Comparison of ENCODE assay signal across 8 cellular contexts in genomic region chr1:150234647-150235435, GRCh38. TPM values are rescaled to one million over a fixed set of nuclear protein-coding genes. Genes with fewer than 3 reads are reported as not detected.
DNase-seq lines count a peak whose midpoint lies in the region; ATAC-seq and TF ChIP-seq lines count a peak whose summit lies in the region.

No MANE protein-coding gene starts in this region.

- H3K36me3 ChIP-seq in right atrium auricular region, result peaks cover 1% of the 10 kb centered on the region
- H3K36me3 ChIP-seq in rectal smooth muscle tissue (ENCODE audit: control insufficient read depth, insufficient read depth, low read length), result no peaks in the 10 kb centered on the region
- no peaks in the 10 kb centered on the region for H3K36me3 ChIP-seq in vagina

- H3K9ac ChIP-seq in rectal smooth muscle tissue (ENCODE audit: low read length), result peak overlapping the region; percentile 74

- peak; percentile 87 for DNase-seq in ELR (ENCODE audit: low read depth)
- no peak for DNase-seq in LNCaP clone FGC (ENCODE audit: low read depth)
- peak; percentile 78 for DNase-seq in T follicular helper cell (ENCODE audit: low read depth)
- DNase-seq in right atrium auricular region (ENCODE audit: low spot score), result peak; percentile 86
- DNase-seq in vagina (ENCODE audit: extremely low spot score in 2 of 2), result peak in 1 of 2 donors; percentile 93

- TF ChIP-seq CTCF in LNCaP clone FGC (IDR thresholded peaks at IDR 0.05; ENCODE audit: control insufficient read depth, extremely low read depth, insufficient read depth), result no peak
- no peak for TF ChIP-seq CTCF in right atrium auricular region (IDR thresholded peaks at IDR 0.05)
- TF ChIP-seq CTCF in vagina (IDR thresholded peaks at IDR 0.05), result no peak

- H3K27me3 ChIP-seq in right atrium auricular region (no peaks in the 10 kb centered on the region), rectal smooth muscle tissue (ENCODE audit: control insufficient read depth, insufficient read depth, low read length) (no peaks in the 10 kb centered on the region), vagina (no peaks in the 10 kb centered on the region)

- H3K4me1 ChIP-seq in right atrium auricular region, result peaks cover 0 to 16% of the 10 kb centered on the region in 2 donors
- H3K4me1 ChIP-seq in rectal smooth muscle tissue (ENCODE audit: control insufficient read depth, insufficient read depth, low read length), result no peaks in the 10 kb centered on the region
- peaks cover 18% of the 10 kb centered on the region for H3K4me1 ChIP-seq in vagina

- H3K9me3 ChIP-seq in right atrium auricular region, result no peaks in the 10 kb centered on the region
- no peaks in the 10 kb centered on the region for H3K9me3 ChIP-seq in vagina

- intact Hi-C loops in vagina (cut with DNase I), result no loop called here

- 0 to 1% (median 0%) methylated on average over 83 to 88 of the region's 88 CpGs for WGBS in adipose tissue, 3 donors

- H3K27ac ChIP-seq in adipose tissue (ENCODE audit: low read depth, low read length) (peak overlapping the region; percentile 88), right atrium auricular region (peak overlapping the region; percentile 95 to 96), rectal smooth muscle tissue (ENCODE audit: low read depth, low read length) (peak overlapping the region; percentile 93), vagina (peak overlapping the region; percentile 99)

- H3K4me3 ChIP-seq in LNCaP clone FGC (ENCODE audit: low read depth, low read length) (peak overlapping the region; percentile 77), right atrium auricular region (peak overlapping the region; percentile 84 to 88), rectal smooth muscle tissue (ENCODE audit: low read length) (peak overlapping the region; percentile 76), vagina (peak overlapping the region; percentile 71 to 93)

- peak; percentile 52 for ATAC-seq in GM21825 (IDR thresholded peaks at IDR 0.05; ENCODE audit: unreplicated experiment)

- peak in 1 of 2 donors; percentile 51 for TF ChIP-seq POLR2A in vagina (IDR thresholded peaks at IDR 0.05)

RNA-seq across cellular contexts. Expression of gene ANP32E, which starts 1.1 kb away (rescaled TPM):
- 10 to 100 TPM in 2 of 3 donors, 1 to 10 TPM in 1; 6.0 to 33.2 (median 12.9) TPM for polyA plus RNA-seq in adipose tissue
- 10 to 100 TPM; 19.0 to 24.5 TPM for total RNA-seq in right atrium auricular region
- total RNA-seq in vagina, result 16.7 TPM

RNA-seq across cellular contexts. Expression of gene CA14, which starts 22.7 kb away (rescaled TPM):
- under 1 TPM in 1 of 3 donors, not detected in 2; 0.03 TPM for polyA plus RNA-seq in adipose tissue
- total RNA-seq in right atrium auricular region, result 1 to 10 TPM; 4.2 to 5.7 TPM
- not detected for total RNA-seq in vagina

RNA-seq across cellular contexts. Expression of gene APH1A, which starts 34.0 kb away (rescaled TPM):
- 100 to 1,000 TPM in 2 of 3 donors, 10 to 100 TPM in 1; 81.4 to 126 (median 106) TPM for polyA plus RNA-seq in adipose tissue
- 10 to 100 TPM; 60.6 to 64.9 TPM for total RNA-seq in right atrium auricular region
- total RNA-seq in vagina, result 52.8 TPM

RNA-seq across cellular contexts. Expression of gene C1orf54, which starts 37.7 kb away (rescaled TPM):
- 10 to 100 TPM in 2 of 3 donors, 1 to 10 TPM in 1; 2.2 to 50.5 (median 17.8) TPM for polyA plus RNA-seq in adipose tissue
- 10 to 100 TPM in 1 of 2 donors, 1 to 10 TPM in 1; 9.6 to 10.0 TPM for total RNA-seq in right atrium auricular region
- 19.4 TPM for total RNA-seq in vagina

RNA-seq across cellular contexts. Expression of gene CIART, which starts 47.5 kb away (rescaled TPM):
- polyA plus RNA-seq in adipose tissue, result 1 to 10 TPM; 1.8 to 2.2 (median 1.8) TPM
- 1 to 10 TPM; 4.0 to 4.2 TPM for total RNA-seq in right atrium auricular region
- 6.6 TPM for total RNA-seq in vagina
